Comparison of ENCODE assay signal across 11 cellular contexts in genomic region chr12:25615119-25615518, GRCh38.
DNase-seq lines count a peak whose midpoint lies in the region; ATAC-seq and FAIRE-seq lines count a peak whose summit lies in the region.
"Had no signal": no experiment of that assay in that cellular context is flagged by ENCODE, and none has a peak within 500 bp of the region (broad histone marks: within the 10 kb centered on the region; RNA-seq: fewer than 3 reads in every experiment).

No MANE protein-coding gene starts in this region.

- no peak for ATAC-seq in HG03039 (IDR thresholded peaks at IDR 0.05; ENCODE audit: unreplicated experiment)

- FAIRE-seq in frontal cortex (lab: Jason Lieb, UNC): no peak
- FAIRE-seq: TTC549 had no signal

- DNase-seq in GM04503 (ENCODE audit: low read depth) (peak; percentile 44), OCI-M1 (lab: John Stamatoyannopoulos, UW) (peak; percentile 90), dermis microvascular lymphatic vessel endothelial cell (ENCODE audit: low read depth in 2 of 2) (peak; percentile 28 to 54), non-pigmented ciliary epithelial cell (ENCODE audit: low read depth) (peak; percentile 76), NCI-H82 treated with DMSO at 0.1 percent for 48 hours (lab: John Stamatoyannopoulos, UW; ENCODE audit: unreplicated experiment) (no peak), frontal cortex (ENCODE audit: low spot score in 2 of 2) (no peak), NCI-H1105 (lab: John Stamatoyannopoulos, UW) (no peak)
- DNase-seq: effector CD8-positive, alpha-beta T cell; stimulated activated CD4-positive, alpha-beta T cell treated with anti-CD3 and anti-CD28 coated beads, Interleukin-4, amount 100 ng/mL, for 1 hour had no signal

Comparison
In these comparisons a context has a peak if more than half of its experiments do, and no peak if none do; other contexts are left out.
1. DNase-seq: peak in GM04503 (single experiment), OCI-M1 (single experiment), dermis microvascular lymphatic vessel endothelial cell (2 of 2) and non-pigmented ciliary epithelial cell (single experiment); none in NCI-H82 treated with DMSO at 0.1 percent for 48 hours (single experiment), frontal cortex (0 of 2) and NCI-H1105 (single experiment).